14 cellular contexts compared by ENCODE assay signal in the genomic region with DNA sequence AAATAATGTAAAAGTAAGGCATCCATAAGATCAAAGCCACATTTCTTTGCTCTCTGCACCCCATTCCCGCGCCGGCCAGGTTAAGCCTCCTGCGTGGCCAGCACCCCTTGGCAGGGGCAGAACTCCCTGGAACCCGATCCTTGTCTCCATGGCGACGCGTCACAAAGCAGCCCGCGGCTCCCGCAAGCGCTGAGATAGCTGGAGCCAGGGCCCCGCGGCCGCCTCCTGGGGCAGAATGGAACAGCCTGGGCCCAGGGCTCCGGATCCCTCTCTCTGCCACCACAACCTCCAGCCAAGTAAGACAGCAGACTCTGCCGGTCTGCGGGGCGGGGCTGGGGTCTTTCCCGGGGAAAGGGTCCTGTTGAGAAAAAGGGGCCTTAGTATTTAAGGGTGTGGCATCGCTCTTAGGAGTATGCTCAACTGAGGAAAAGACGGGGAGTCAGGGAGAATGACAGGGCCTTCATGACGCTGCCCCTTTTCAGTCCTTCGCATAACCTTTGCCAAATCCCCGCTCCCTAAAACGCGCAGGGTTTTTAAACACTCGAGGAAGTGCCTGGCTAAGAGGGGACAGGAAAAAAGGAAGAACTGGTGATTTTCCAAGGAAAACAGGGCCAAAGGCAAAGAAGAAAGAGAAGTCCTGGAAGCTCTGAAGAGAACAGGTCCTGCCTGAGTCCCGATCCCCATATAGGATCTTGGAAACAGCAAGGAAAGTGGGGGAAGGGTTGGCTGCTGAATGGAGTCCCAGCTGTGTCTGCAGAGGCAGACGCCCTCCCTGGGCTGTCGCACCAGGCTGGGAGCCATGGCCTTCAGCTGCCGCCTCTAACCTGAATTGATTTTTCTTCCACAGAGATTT. TPM values are rescaled to one million over a fixed set of nuclear protein-coding genes. Genes with fewer than 3 reads are reported as not detected.
DNase-seq lines count a peak whose midpoint lies in the region; ATAC-seq, FAIRE-seq and TF ChIP-seq lines count a peak whose summit lies in the region.
"Had no signal": no experiment of that assay in that cellular context is flagged by ENCODE, and none has a peak within 500 bp of the region (broad histone marks: within the 10 kb centered on the region; RNA-seq: fewer than 3 reads in every experiment).

Gene TEX26, plus strand, starts transcription at position 176 of the 853 bp plus-strand sequence. Its CDS starts 60 bp downstream, at position 236.

- no peak within 1 kb of the TSS for H3K27ac Mint-ChIP-seq in naive thymus-derived CD8-positive, alpha-beta T cell
- H3K27ac Mint-ChIP-seq: activated naive CD8-positive, alpha-beta T cell treated with anti-CD3 and anti-CD28 coated beads for 36 hours had no signal

- H3K27ac ChIP-seq in endothelial cell of umbilical vein (ENCODE audit: insufficient read depth, low read depth, low read length): no peak within 1 kb of the TSS
- peak within 1 kb of the TSS; percentile 28 to 33 for H3K27ac ChIP-seq in testis
- H3K27ac ChIP-seq: 22Rv1 had no signal

- H3K36me3 Mint-ChIP-seq in naive thymus-derived CD8-positive, alpha-beta T cell: peaks cover 0 to 9% (median 0%) of the 10 kb centered on the region in 3 donors
- H3K36me3 Mint-ChIP-seq: activated naive CD8-positive, alpha-beta T cell treated with anti-CD3 and anti-CD28 coated beads for 36 hours had no signal

- H4K20me1 ChIP-seq in endothelial cell of umbilical vein (replicated peaks; ENCODE audit: control insufficient read depth, extremely low read depth, insufficient read depth, low read length): no peaks in the 10 kb centered on the region

- no peaks in the 10 kb centered on the region for H3K9me1 ChIP-seq in endothelial cell of umbilical vein (replicated peaks; ENCODE audit: control insufficient read depth, extremely low read depth, insufficient read depth, low read length)

- intact Hi-C loops in endothelial cell of umbilical vein (cut with micrococcal nuclease) (loop anchor here (2.0 kb wide), 1 partner anchor 68 kb away; no protein-coding TSS in a partner anchor), testis (cut with DNase I; ENCODE audit: low total_unique reads) (no loop called here)

- H3K4me1 ChIP-seq in endothelial cell of umbilical vein (ENCODE audit: control insufficient read depth, extremely low read depth, insufficient read depth, low read length): no peaks in the 10 kb centered on the region
- peaks cover 23% of the 10 kb centered on the region for H3K4me1 ChIP-seq in testis

- FAIRE-seq in endothelial cell of umbilical vein (lab: Jason Lieb, UNC): no peak

- no peak for ATAC-seq in naive thymus-derived CD8-positive, alpha-beta T cell
- no peak for ATAC-seq in SK-N-SH treated with all-trans-retinoic acid at 6 μM for 48 hours

- CTCF ChIA-PET in endothelial cell of umbilical vein (lab: Charles Lee): interaction anchor here (0.9 to 1.3 kb wide), 4 partner anchors 9 to 62 kb away, joined by 3 to 4 read pairs (median 3); no protein-coding TSS in a partner anchor

- H3K9me3 ChIP-seq in endothelial cell of umbilical vein (replicated peaks; ENCODE audit: control insufficient read depth, insufficient read depth, low read length) (no peaks in the 10 kb centered on the region), testis (no peaks in the 10 kb centered on the region)

- H3K9me3 Mint-ChIP-seq in naive thymus-derived CD8-positive, alpha-beta T cell: peaks cover 0 to 10% (median 4%) of the 10 kb centered on the region in 9 donors
- H3K9me3 Mint-ChIP-seq: activated naive CD8-positive, alpha-beta T cell treated with anti-CD3 and anti-CD28 coated beads for 36 hours had no signal

- no peak within 1 kb of the TSS for H3K4me2 ChIP-seq in endothelial cell of umbilical vein (ENCODE audit: insufficient read depth, low read length)

- H3K4me3 ChIP-seq in endothelial cell of umbilical vein (replicated peaks in 1 of 3; ENCODE audit: insufficient read depth in 1 of 3, low read depth in 1 of 3, low read length in 3 of 3) (no peak within 1 kb of the TSS), testis (peak within 1 kb of the TSS; percentile 26 to 34)

- dilution Hi-C loops in endothelial cell of umbilical vein (cut with MboI; ENCODE audit: extremely low pct_ligation_motif_present, low sequenced_read_pairs): no loop called here

- POLR2A ChIA-PET in endothelial cell of umbilical vein (lab: Charles Lee): no interaction called here
- POLR2A ChIA-PET in naive thymus-derived CD8-positive, alpha-beta T cell (lab: Charles Lee): no interaction called here

- H3K9ac ChIP-seq in endothelial cell of umbilical vein (replicated peaks; ENCODE audit: extremely low read depth, insufficient read depth, low read length): no peak within 1 kb of the TSS

- H3K27me3 ChIP-seq in endothelial cell of umbilical vein (ENCODE audit: control insufficient read depth in 2 of 2, insufficient read depth in 2 of 2, low read length in 2 of 2): peaks cover 28 to 39% of the 10 kb centered on the region in 2 experiments
- no peaks in the 10 kb centered on the region for H3K27me3 ChIP-seq in testis

- TF ChIP-seq CTCF in endothelial cell of umbilical vein (IDR thresholded peaks at IDR 0.05; ENCODE audit: extremely low read depth in 1 of 2, insufficient read depth in 1 of 2, low read depth in 1 of 2, low read length in 2 of 2): peak in 1 of 2 donors; percentile 31
- TF ChIP-seq CTCF in testis (IDR thresholded peaks at IDR 0.05): no peak

- TF ChIP-seq POLR2A in endothelial cell of umbilical vein (IDR thresholded peaks at IDR 0.05; ENCODE audit: low read depth, low read length): no peak
- TF ChIP-seq POLR2A in testis (IDR thresholded peaks at IDR 0.05): no peak

- no peak within 1 kb of the TSS for H3K4me3 Mint-ChIP-seq in naive thymus-derived CD8-positive, alpha-beta T cell
- H3K4me3 Mint-ChIP-seq: activated naive CD8-positive, alpha-beta T cell treated with anti-CD3 and anti-CD28 coated beads for 36 hours had no signal

- H3K27me3 Mint-ChIP-seq in naive thymus-derived CD8-positive, alpha-beta T cell: peaks cover 27 to 79% (median 36%) of the 10 kb centered on the region in 5 donors

- no peaks in the 10 kb centered on the region for H3K36me3 ChIP-seq in endothelial cell of umbilical vein (ENCODE audit: control insufficient read depth in 2 of 2, extremely low read depth in 1 of 2, insufficient read depth in 2 of 2, low read length in 2 of 2)
- H3K36me3 ChIP-seq in testis (ENCODE audit: low read depth, missing control alignments): no peaks in the 10 kb centered on the region

- WGBS in testis, 2 donors: 36 to 45% methylated on average over 28 to 32 of the region's 32 CpGs

- no peak within 1 kb of the TSS for H2AFZ ChIP-seq in endothelial cell of umbilical vein (ENCODE audit: low read depth, low read length)

- H3K79me2 ChIP-seq in endothelial cell of umbilical vein (ENCODE audit: control insufficient read depth, insufficient read depth, low read length): no peaks in the 10 kb centered on the region

- no TSS peak for BruUV-seq in endothelial cell of umbilical vein (replicated peaks; lab: Mats Ljungman, UMichigan)

- H3K4me1 Mint-ChIP-seq in naive thymus-derived CD8-positive, alpha-beta T cell: no peaks in the 10 kb centered on the region
- H3K4me1 Mint-ChIP-seq: activated naive CD8-positive, alpha-beta T cell treated with anti-CD3 and anti-CD28 coated beads for 36 hours had no signal

- peak; percentile 77 for DNase-seq in DMS 273 (lab: John Stamatoyannopoulos, UW; ENCODE audit: unreplicated experiment)
- DNase-seq in DMS 273 treated with DMSO at 0.1 percent for 48 hours (lab: John Stamatoyannopoulos, UW): no peak
- DNase-seq in endothelial cell of umbilical vein (ENCODE audit: low read depth, low spot score): peak; percentile 38
- DNase-seq in iPS-NIHi7 (ENCODE audit: extremely low spot score): peak; percentile 91
- peak; percentile 65 for DNase-seq in testis
- DNase-seq in naive thymus-derived CD8-positive, alpha-beta T cell: no peak
- DNase-seq in COR-L47 (lab: John Stamatoyannopoulos, UW): no peak
- DNase-seq: activated CD8-positive, alpha-beta memory T cell treated with anti-CD3 and anti-CD28 coated beads for 24 hours; activated naive CD8-positive, alpha-beta T cell treated with anti-CD3 and anti-CD28 coated beads for 36 hours; DMS153; Karpas-422; stimulated activated CD4-positive, alpha-beta T cell treated with anti-CD3 and anti-CD28 coated beads, Interleukin-4, amount 100 ng/mL, for 4 hours had no signal

TF ChIP-seq in endothelial cell of umbilical vein, 7 proteins besides CTCF, POLR2A, EP300 and RAD21 (continues in another document):
- TF ChIP-seq, protein P1, sequence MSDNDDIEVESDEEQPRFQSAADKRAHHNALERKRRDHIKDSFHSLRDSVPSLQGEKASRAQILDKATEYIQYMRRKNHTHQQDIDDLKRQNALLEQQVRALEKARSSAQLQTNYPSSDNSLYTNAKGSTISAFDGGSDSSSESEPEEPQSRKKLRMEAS (IDR thresholded peaks at IDR 0.05; ENCODE audit: insufficient read depth, insufficient read length): no peak
- TF ChIP-seq POLR2AphosphoS5 (IDR thresholded peaks at IDR 0.05; ENCODE audit: insufficient read depth, low read depth, low read length) (no peak), MYC (IDR thresholded peaks at IDR 0.05; ENCODE audit: low read depth, low read length) (no peak), JUN (IDR thresholded peaks at IDR 0.05; ENCODE audit: borderline replicate concordance, insufficient read depth, insufficient read length, low read depth) (no peak)

TF ChIP-seq in SK-N-SH treated with all-trans-retinoic acid at 6 μM for 48 hours, 23 proteins besides CTCF, POLR2A, EP300 and RAD21 (continues in another document):
- no peak for TF ChIP-seq RARB (CRISPR knock-in tag; IDR thresholded peaks at IDR 0.05)
- TF ChIP-seq ZNF565 (CRISPR knock-in tag; conservative IDR thresholded peaks at IDR 0.05; ENCODE audit: low read depth): no peak
- no peak for TF ChIP-seq ISL1 (CRISPR knock-in tag; IDR thresholded peaks at IDR 0.05)

RNA-seq across cellular contexts. Expression of gene TEX26, which starts in this region (rescaled TPM):
- total RNA-seq in endothelial cell of umbilical vein: not detected in 2 replicates
- polyA plus RNA-seq in endothelial cell of umbilical vein: not detected in 2 replicates
- polyA plus RNA-seq in endothelial cell of umbilical vein (2011; cell fraction: cytosol; rRNA removed): not detected in 2 replicates
- not detected in 2 replicates for polyA plus RNA-seq in endothelial cell of umbilical vein (2011; cell fraction: nucleus; rRNA removed)
- polyA plus RNA-seq in endothelial cell of umbilical vein (2012): not detected in 2 replicates
- not detected in 2 replicates for polyA minus RNA-seq in endothelial cell of umbilical vein
- polyA minus RNA-seq in endothelial cell of umbilical vein (2011; cell fraction: cytosol; rRNA and poly(A)+ RNA removed): not detected
- polyA minus RNA-seq in endothelial cell of umbilical vein (2011; cell fraction: nucleus; rRNA and poly(A)+ RNA removed): not detected in 2 replicates
- total RNA-seq in testis: 10 to 100 TPM in 1 of 2 donors, 1 to 10 TPM in 1; 5.5 to 21.4 TPM
- polyA plus RNA-seq in testis (ENCODE audit: insufficient read depth, low read depth, low replicate concordance): 40.7 TPM
- total RNA-seq in naive thymus-derived CD8-positive, alpha-beta T cell: not detected
- not detected for polyA plus RNA-seq in naive thymus-derived CD8-positive, alpha-beta T cell
- total RNA-seq: activated naive CD8-positive, alpha-beta T cell treated with anti-CD3 and anti-CD28 coated beads for 36 hours had no signal

Comparison
In these comparisons a context has a peak if more than half of its experiments do, and no peak if none do; other contexts are left out.
1. RNA of gene TEX26 (polyA plus RNA-seq): 40.7 TPM in testis (single experiment); not detected in endothelial cell of umbilical vein and not detected in naive thymus-derived CD8-positive, alpha-beta T cell; every median in the first group is over 10 times any median in the second.
2. DNase-seq: peak in DMS 273 (single experiment), iPS-NIHi7 (single experiment) and testis (single experiment); none in DMS 273 treated with DMSO at 0.1 percent for 48 hours (single experiment), naive thymus-derived CD8-positive, alpha-beta T cell (0 of 10) and COR-L47 (single experiment).
3. Peak in DNase-seq in endothelial cell of umbilical vein; RNA of the gene not detected or under 1 TPM.
4. H3K4me3 ChIP-seq: peak in testis (2 of 2); none in endothelial cell of umbilical vein (0 of 3).